ENCODE assay signal across 9 cellular contexts in genomic region chr13:48769107-48769704, GRCh38.
DNase-seq lines count a peak whose midpoint lies in the region; ATAC-seq and TF ChIP-seq lines count a peak whose summit lies in the region.
"Had no signal": no experiment of that assay in that cellular context is flagged by ENCODE, and none has a peak within 500 bp of the region (broad histone marks: within the 10 kb centered on the region; RNA-seq: fewer than 3 reads in every experiment).

No MANE protein-coding gene starts in this region.

- intact Hi-C loops in activated CD4-positive, alpha-beta T cell treated with anti-CD3 and anti-CD28 coated beads, Interleukin-2, amount 10 ng/mL, durations not matched to agents 24 days and 14 days (cut with micrococcal nuclease): loop anchor here (1.0 to 5.0 kb wide), 4 partner anchors 37 to 642 kb away; no protein-coding TSS in a partner anchor
- intact Hi-C loops in lower lobe of right lung (cut with DNase I): no loop called here

- H3K36me3 Mint-ChIP-seq in activated CD4-positive, alpha-beta T cell treated with anti-CD3 and anti-CD28 coated beads, Interleukin-2, amount 10 ng/mL, durations not matched to agents 24 days and 14 days (ENCODE audit: low read depth): peaks cover 5% of the 10 kb centered on the region

- H3K9me3 Mint-ChIP-seq in activated CD4-positive, alpha-beta T cell treated with anti-CD3 and anti-CD28 coated beads, Interleukin-2, amount 10 ng/mL, durations not matched to agents 24 days and 14 days: peaks cover 15% of the 10 kb centered on the region

- no peaks in the 10 kb centered on the region for H3K27me3 ChIP-seq in lower lobe of right lung (ENCODE audit: low read depth)

- H3K9me3 ChIP-seq in lower lobe of right lung: peaks cover 16% of the 10 kb centered on the region

- peaks cover 11% of the 10 kb centered on the region for H3K4me1 Mint-ChIP-seq in activated CD4-positive, alpha-beta T cell treated with anti-CD3 and anti-CD28 coated beads, Interleukin-2, amount 10 ng/mL, durations not matched to agents 24 days and 14 days

- DNase-seq in C1 segment of cervical spinal cord (lab: John Stamatoyannopoulos, UW) (peak in 12 of 14 donors; percentile 10 to 81 (median 52)), GM19238 (ENCODE audit: insufficient read length, low spot score) (peak; percentile 26), NCI-H524 (lab: John Stamatoyannopoulos, UW) (peak; percentile 73 to 85), coronary artery (ENCODE audit: low spot score) (no peak), lower lobe of right lung (no peak)
- peak; percentile 96 for DNase-seq in activated CD4-positive, alpha-beta T cell treated with anti-CD3 and anti-CD28 coated beads, Interleukin-2, amount 10 ng/mL, durations not matched to agents 24 days and 14 days
- peak; percentile 53 to 57 for DNase-seq in stimulated activated CD8-positive, alpha-beta memory T cell treated with anti-CD3 and anti-CD28 coated beads, Interleukin-15, amount 100 ng/mL, for 48 hours (ENCODE audit: low read depth in 2 of 2)

- no peaks in the 10 kb centered on the region for H3K36me3 ChIP-seq in lower lobe of right lung

- H3K27ac ChIP-seq in coronary artery: no peak overlapping the region
- no peak overlapping the region for H3K27ac ChIP-seq in lower lobe of right lung

- H3K4me3 ChIP-seq in coronary artery (no peak overlapping the region), lower lobe of right lung (no peak overlapping the region)

- no peak overlapping the region for H3K27ac Mint-ChIP-seq in activated CD4-positive, alpha-beta T cell treated with anti-CD3 and anti-CD28 coated beads, Interleukin-2, amount 10 ng/mL, durations not matched to agents 24 days and 14 days
- H3K27ac Mint-ChIP-seq: activated naive CD8-positive, alpha-beta T cell had no signal

- TF ChIP-seq CTCF in coronary artery (IDR thresholded peaks at IDR 0.05): peak; percentile 93
- peak; percentile 97 for TF ChIP-seq CTCF in lower lobe of right lung (IDR thresholded peaks at IDR 0.05)

- peak; percentile 92 for ATAC-seq in HG03378 (IDR thresholded peaks at IDR 0.05; ENCODE audit: unreplicated experiment)
- peak; percentile 97 to 99 for ATAC-seq in lower lobe of right lung

- H3K27me3 Mint-ChIP-seq in activated CD4-positive, alpha-beta T cell treated with anti-CD3 and anti-CD28 coated beads, Interleukin-2, amount 10 ng/mL, durations not matched to agents 24 days and 14 days: peaks cover 26% of the 10 kb centered on the region

- H3K4me3 Mint-ChIP-seq in activated CD4-positive, alpha-beta T cell treated with anti-CD3 and anti-CD28 coated beads, Interleukin-2, amount 10 ng/mL, durations not matched to agents 24 days and 14 days: no peak overlapping the region
- H3K4me3 Mint-ChIP-seq: activated naive CD8-positive, alpha-beta T cell had no signal

- H3K4me1 ChIP-seq in lower lobe of right lung: no peaks in the 10 kb centered on the region

Comparison
In these comparisons a context has a peak if more than half of its experiments do, and no peak if none do; other contexts are left out.
1. DNase-seq: peak in C1 segment of cervical spinal cord (12 of 14), GM19238 (single experiment), NCI-H524 (2 of 2), activated CD4-positive, alpha-beta T cell treated with anti-CD3 and anti-CD28 coated beads, Interleukin-2, amount 10 ng/mL, durations not matched to agents 24 days and 14 days (single experiment) and stimulated activated CD8-positive, alpha-beta memory T cell treated with anti-CD3 and anti-CD28 coated beads, Interleukin-15, amount 100 ng/mL, for 48 hours (2 of 2); none in coronary artery (single experiment) and lower lobe of right lung (single experiment).